26 cellular contexts compared by ENCODE assay signal in the genomic region with DNA sequence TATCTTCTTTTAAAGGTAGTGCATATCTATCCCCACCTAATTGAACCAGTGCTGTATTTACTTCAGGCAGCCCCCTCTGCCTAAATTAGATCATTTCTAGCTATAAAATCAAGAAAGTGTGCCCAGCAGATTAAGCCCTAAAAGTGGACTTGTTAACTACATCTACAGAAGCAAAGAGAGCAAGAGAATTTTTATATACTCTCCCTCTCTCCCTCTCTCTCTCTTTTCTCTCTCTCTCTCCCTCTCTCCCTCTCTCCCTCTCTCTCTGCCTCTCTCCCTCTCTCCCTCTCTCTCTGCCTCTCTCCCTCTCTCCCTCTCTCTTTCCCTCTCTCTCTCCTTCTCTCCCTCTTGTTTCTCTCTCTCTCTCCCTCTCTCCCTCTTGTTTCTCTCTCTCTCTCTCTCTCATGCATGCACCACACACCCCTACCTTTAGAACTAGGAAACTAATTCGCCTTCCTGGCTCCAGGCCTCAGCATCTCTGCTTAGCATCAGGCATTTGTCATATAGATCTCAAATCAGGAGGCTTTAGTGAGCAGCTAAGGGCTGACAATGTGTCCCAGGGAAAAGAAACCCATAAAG.
A peak's percentile ranks its signal among the peaks of the same experiment; 100 is the strongest.
DNase-seq lines count a peak whose midpoint lies in the region; ATAC-seq, FAIRE-seq and TF ChIP-seq lines count a peak whose summit lies in the region.
"Had no signal": no experiment of that assay in that cellular context is flagged by ENCODE, and none has a peak within 500 bp of the region (broad histone marks: within the 10 kb centered on the region; RNA-seq: fewer than 3 reads in every experiment).

No MANE protein-coding gene starts in this region.

- peak overlapping the region; percentile 34 for H2AFZ ChIP-seq in K562 (ENCODE audit: low read depth, low read length)

- no peaks in the 10 kb centered on the region for H3K9me3 Mint-ChIP-seq in activated T-helper 17 cell treated with anti-CD3 and anti-CD28 coated beads, Interleukin-2, amount 50 U/mL, for 72 hours
- H3K9me3 Mint-ChIP-seq: T-helper 1 cell treated with Interleukin-12 subunit alpha and Interleukin-12 subunit beta and Interleukin-4 antibody, amounts not matched to agents 30 μg/mL and 1 μg/mL, for 36 hours had no signal

- H4K20me1 ChIP-seq in K562 (replicated peaks; ENCODE audit: control insufficient read depth, insufficient read depth, low read length), result no peaks in the 10 kb centered on the region

- peaks cover 4% of the 10 kb centered on the region; the same call in 1 of the 2 replicates for H3K27me3 ChIP-seq in HUES48 (ENCODE audit: control insufficient read depth, insufficient read depth, low read length)
- H3K27me3 ChIP-seq in K562 (ENCODE audit: control insufficient read depth in 2 of 2, insufficient read depth in 2 of 2, low read length in 2 of 2), result no peaks in the 10 kb centered on the region
- H3K27me3 ChIP-seq in right lobe of liver, result no peaks in the 10 kb centered on the region
- peaks cover 5% of the 10 kb centered on the region for H3K27me3 ChIP-seq in right cardiac atrium (ENCODE audit: control insufficient read depth, insufficient read depth)
- H3K27me3 ChIP-seq: BE2C had no signal

- ATAC-seq in A549 (peak in 1 of 2 experiments; percentile 38; a peak in 3 of 6 replicates), K562 (no peak), right lobe of liver (peak in 2 of 4 donors; percentile 2 to 6), HG02642 (IDR thresholded peaks at IDR 0.05; ENCODE audit: poor library complexity, unreplicated experiment) (no peak), right cardiac atrium (no peak)
- no peak for ATAC-seq in activated T-helper 17 cell treated with anti-CD3 and anti-CD28 coated beads, Interleukin-2, amount 50 U/mL, for 72 hours (replicated peaks)
- ATAC-seq: stimulated activated naive CD8-positive, alpha-beta T cell treated with anti-CD3 and anti-CD28 coated beads, Interleukin-15, Interleukin-2, amounts not matched to agents 100 U/mL and 50 U/mL, for 24 hours had no signal

- H3K9me3 ChIP-seq in A549 (no peaks in the 10 kb centered on the region), HUES48 (ENCODE audit: control insufficient read depth, insufficient read depth, low read length) (no peaks in the 10 kb centered on the region), K562 (replicated peaks; ENCODE audit: control insufficient read depth, insufficient read depth, low read depth, low read length) (no peaks in the 10 kb centered on the region), right lobe of liver (no peaks in the 10 kb centered on the region), right cardiac atrium (ENCODE audit: control insufficient read depth, low read length) (no peaks in the 10 kb centered on the region)
- H3K9me3 ChIP-seq: BE2C, HAP-1, SK-N-SH, thoracic aorta had no signal

- H3K27ac Mint-ChIP-seq in activated T-helper 17 cell treated with anti-CD3 and anti-CD28 coated beads, Interleukin-2, amount 50 U/mL, for 72 hours, result no peak overlapping the region
- H3K27ac Mint-ChIP-seq: activated naive CD8-positive, alpha-beta T cell; memory B cell; T-helper 1 cell treated with Interleukin-12 subunit alpha and Interleukin-12 subunit beta and Interleukin-4 antibody, amounts not matched to agents 30 μg/mL and 1 μg/mL, for 36 hours had no signal

- peak overlapping the region in 1 of 2 experiments; percentile 69; a peak in 4 of 6 replicates for H3K27ac ChIP-seq in A549
- peak overlapping the region; percentile 8 for H3K27ac ChIP-seq in HUES48 (ENCODE audit: low read depth, low read length)
- no peak overlapping the region for H3K27ac ChIP-seq in K562 (ENCODE audit: extremely low read depth, low read depth, low read length)
- peak overlapping the region; percentile 33 to 94 (median 71) for H3K27ac ChIP-seq in right lobe of liver
- H3K27ac ChIP-seq in right cardiac atrium (ENCODE audit: low read length), result no peak overlapping the region
- H3K27ac ChIP-seq: thoracic aorta had no signal

- H3K4me1 ChIP-seq in A549 (peaks cover 16% of the 10 kb centered on the region), HUES48 (ENCODE audit: control insufficient read depth, insufficient read depth, low read length) (no peaks in the 10 kb centered on the region), K562 (replicated peaks in 1 of 2; ENCODE audit: control insufficient read depth in 2 of 2, insufficient read depth in 2 of 2, low read length in 2 of 2) (peaks cover 3 to 10% of the 10 kb centered on the region in 2 experiments; a peak in 3 of 5 replicates), right lobe of liver (peaks cover 0 to 31% (median 13%) of the 10 kb centered on the region in 4 donors), right cardiac atrium (ENCODE audit: control insufficient read depth, insufficient read depth, low read length) (no peaks in the 10 kb centered on the region)
- H3K4me1 ChIP-seq: BE2C, HAP-1 had no signal

- peak overlapping the region; percentile 63 for H3K4me2 ChIP-seq in A549
- H3K4me2 ChIP-seq in K562 (ENCODE audit: insufficient read depth, low read length), result peak overlapping the region; percentile 49; the same call in 1 of the 2 replicates
- H3K4me2 ChIP-seq: SK-N-SH had no signal

- intact Hi-C loops in K562 (cut with micrococcal nuclease) (no loop called here), right lobe of liver (cut with DNase I) (no loop called here), right cardiac atrium (cut with DNase I) (no loop called here)

- no peaks in the 10 kb centered on the region for H3K9me1 ChIP-seq in K562 (ENCODE audit: control insufficient read depth, insufficient read depth, low read length)

- POLR2A ChIA-PET in A549 (lab: Yijun Ruan, JAX), result no interaction called here
- POLR2A ChIA-PET in K562 (lab: Yijun Ruan, JAX), result interaction anchor here (0.8 to 1.3 kb wide), 2 partner anchors 17 to 110 kb away, joined by 3 read pairs; no protein-coding TSS in a partner anchor

- H3K27me3 Mint-ChIP-seq in activated T-helper 17 cell treated with anti-CD3 and anti-CD28 coated beads, Interleukin-2, amount 50 U/mL, for 72 hours, result no peaks in the 10 kb centered on the region
- H3K27me3 Mint-ChIP-seq: memory B cell had no signal

- in situ Hi-C loops in K562 (cut with MboI), result no loop called here

- H3K4me3 Mint-ChIP-seq in activated T-helper 17 cell treated with anti-CD3 and anti-CD28 coated beads, Interleukin-2, amount 50 U/mL, for 72 hours, result no peak overlapping the region
- H3K4me3 Mint-ChIP-seq: activated naive CD8-positive, alpha-beta T cell; memory B cell; T-helper 1 cell treated with Interleukin-12 subunit alpha and Interleukin-12 subunit beta and Interleukin-4 antibody, amounts not matched to agents 30 μg/mL and 1 μg/mL, for 36 hours had no signal

- H3K4me3 ChIP-seq in A549 (no peak overlapping the region), HUES48 (ENCODE audit: low read depth, low read length) (no peak overlapping the region), K562 (no peak overlapping the region), right lobe of liver (peak overlapping the region in 1 of 3 donors; percentile 9), right cardiac atrium (ENCODE audit: low read length) (no peak overlapping the region)
- H3K4me3 ChIP-seq: HAP-1, thoracic aorta had no signal

- no peak for DNase-seq in A549 (ENCODE audit: low read depth in 1 of 2, low spot score in 1 of 2)
- DNase-seq in K562 (ENCODE audit: extremely low read depth in 1 of 4, low spot score in 3 of 4), result no peak
- no peak for DNase-seq in right lobe of liver
- no peak for DNase-seq in right cardiac atrium
- DNase-seq: ACHN; activated effector memory CD4-positive, alpha-beta T cell treated with Interleukin-2 at 50 U/mL for 16 hours; activated T-cell treated with anti-CD3 and anti-CD28 coated beads for 4 hours; aorta; BE2C; DMS79; GDM1; KBM-7; NCI-H524; RPMI8226; SK-N-SH; stimulated activated naive CD8-positive, alpha-beta T cell treated with anti-CD3 and anti-CD28 coated beads, Interleukin-15, Interleukin-2, amounts not matched to agents 100 U/mL and 50 U/mL, for 24 hours had no signal

- TF ChIP-seq CTCF in A549 (IDR thresholded peaks at IDR 0.05), result no peak
- TF ChIP-seq CTCF in K562 (IDR thresholded peaks at IDR 0.05 in 2 of 3, conservative IDR thresholded peaks at IDR 0.05 in 1 of 3; ENCODE audit: insufficient read depth in 2 of 3, low read depth in 1 of 3, low read length in 3 of 3), result no peak
- no peak for TF ChIP-seq CTCF in right lobe of liver (IDR thresholded peaks at IDR 0.05)

- no peak for TF ChIP-seq POLR2A in A549 (IDR thresholded peaks at IDR 0.05; ENCODE audit: low read length)
- no peak for TF ChIP-seq POLR2A in K562 (conservative IDR thresholded peaks at IDR 0.05)
- TF ChIP-seq POLR2A in right lobe of liver (IDR thresholded peaks at IDR 0.05), result no peak

- FAIRE-seq in A549 (lab: Jason Lieb, UNC) (no peak), K562 (lab: Jason Lieb, UNC) (no peak)
- FAIRE-seq: endometrium, frontal cortex had no signal

- 94% methylated on average over 1 of the region's 1 CpG for WGBS in A549 (ENCODE audit: missing lambda C conversion rate)
- WGBS in K562 (ENCODE audit: insufficient coverage, low coverage, missing lambda C conversion rate), result 40% methylated on average over 1 of the region's 1 CpG
- WGBS in right lobe of liver (ENCODE audit: insufficient coverage, low coverage, low lambda C conversion rate, missing lambda C conversion rate), result 13% methylated on average over 1 of the region's 1 CpG
- WGBS in right cardiac atrium, result 60% methylated on average over 1 of the region's 1 CpG

- H3K36me3 ChIP-seq in HUES48 (ENCODE audit: control insufficient read depth, insufficient read depth, low read length) (no peaks in the 10 kb centered on the region), K562 (ENCODE audit: control insufficient read depth, insufficient read depth, low read length) (no peaks in the 10 kb centered on the region), right lobe of liver (no peaks in the 10 kb centered on the region)
- H3K36me3 ChIP-seq: BE2C, HAP-1, thoracic aorta had no signal

- H3K9ac ChIP-seq in HUES48 (ENCODE audit: low read depth, low read length), result no peak overlapping the region
- H3K9ac ChIP-seq in K562 (ENCODE audit: insufficient read depth in 1 of 2, low read depth in 2 of 2, low read length in 2 of 2), result no peak overlapping the region
- H3K9ac ChIP-seq: SK-N-SH had no signal

- H3K79me2 ChIP-seq in K562 (ENCODE audit: control insufficient read depth, insufficient read depth, low read length), result no peaks in the 10 kb centered on the region

- TF ChIP-seq RAD21 in A549 (conservative IDR thresholded peaks at IDR 0.05 in 1 of 2, IDR thresholded peaks at IDR 0.05 in 1 of 2), result no peak
- TF ChIP-seq RAD21 in K562 (CRISPR knock-in tag; conservative IDR thresholded peaks at IDR 0.05 in 1 of 2, IDR thresholded peaks at IDR 0.05 in 1 of 2), result no peak

- no TSS peak for BruUV-seq in K562 (replicated peaks; lab: Mats Ljungman, UMichigan)

- TF ChIP-seq EP300 in A549 (IDR thresholded peaks at IDR 0.05), result no peak
- TF ChIP-seq EP300 in K562 (IDR thresholded peaks at IDR 0.05; ENCODE audit: low read length), result no peak

- H3K4me1 Mint-ChIP-seq in activated T-helper 17 cell treated with anti-CD3 and anti-CD28 coated beads, Interleukin-2, amount 50 U/mL, for 72 hours, result no peaks in the 10 kb centered on the region
- H3K4me1 Mint-ChIP-seq: memory B cell had no signal

- no peaks in the 10 kb centered on the region for H3K36me3 Mint-ChIP-seq in activated T-helper 17 cell treated with anti-CD3 and anti-CD28 coated beads, Interleukin-2, amount 50 U/mL, for 72 hours (ENCODE audit: low read depth)
- H3K36me3 Mint-ChIP-seq: activated naive CD8-positive, alpha-beta T cell; memory B cell had no signal

- CTCF ChIA-PET in A549 (lab: Yijun Ruan, JAX) (interaction anchor here (0.6 to 2.6 kb wide), 7 partner anchors 10 to 110 kb away, joined by 3 to 13 read pairs (median 4); no protein-coding TSS in a partner anchor), K562 (lab: Yijun Ruan, JAX; ENCODE audit: low intra/inter-chr PET ratio) (no interaction called here)

Comparison
In these comparisons a context has a peak if more than half of its experiments do, and no peak if none do; other contexts are left out.
1. H3K27ac ChIP-seq: peak in HUES48 (single experiment) and right lobe of liver (3 of 3); none in K562 (single experiment) and right cardiac atrium (single experiment).